1 cellular context compared by ENCODE assay signal in the genomic region with DNA sequence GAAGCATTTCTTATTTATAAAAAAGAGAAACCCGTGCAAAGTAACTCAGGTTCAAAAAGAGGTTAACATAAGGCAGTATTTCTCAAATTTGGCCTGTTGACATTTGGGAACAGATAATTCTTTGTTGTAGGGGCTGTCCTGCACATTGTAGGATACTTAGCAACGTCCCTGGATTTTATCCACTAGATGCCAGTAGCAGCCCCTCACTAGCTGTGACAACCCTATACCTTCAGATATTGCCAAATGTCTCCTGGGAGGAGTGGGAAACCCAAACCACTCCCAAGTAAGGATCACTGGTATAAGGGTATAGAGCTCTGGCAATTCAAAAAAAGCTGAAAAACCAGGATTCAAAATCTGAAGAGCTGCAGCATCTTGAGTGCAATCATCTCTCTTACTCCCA.
TF ChIP-seq lines count a peak whose summit lies in the region.

No MANE protein-coding gene starts in this region.

TF ChIP-seq in GM23338, 12 proteins besides CTCF, POLR2A, EP300 and RAD21 (continued from another document):
- TF ChIP-seq, protein P1, sequence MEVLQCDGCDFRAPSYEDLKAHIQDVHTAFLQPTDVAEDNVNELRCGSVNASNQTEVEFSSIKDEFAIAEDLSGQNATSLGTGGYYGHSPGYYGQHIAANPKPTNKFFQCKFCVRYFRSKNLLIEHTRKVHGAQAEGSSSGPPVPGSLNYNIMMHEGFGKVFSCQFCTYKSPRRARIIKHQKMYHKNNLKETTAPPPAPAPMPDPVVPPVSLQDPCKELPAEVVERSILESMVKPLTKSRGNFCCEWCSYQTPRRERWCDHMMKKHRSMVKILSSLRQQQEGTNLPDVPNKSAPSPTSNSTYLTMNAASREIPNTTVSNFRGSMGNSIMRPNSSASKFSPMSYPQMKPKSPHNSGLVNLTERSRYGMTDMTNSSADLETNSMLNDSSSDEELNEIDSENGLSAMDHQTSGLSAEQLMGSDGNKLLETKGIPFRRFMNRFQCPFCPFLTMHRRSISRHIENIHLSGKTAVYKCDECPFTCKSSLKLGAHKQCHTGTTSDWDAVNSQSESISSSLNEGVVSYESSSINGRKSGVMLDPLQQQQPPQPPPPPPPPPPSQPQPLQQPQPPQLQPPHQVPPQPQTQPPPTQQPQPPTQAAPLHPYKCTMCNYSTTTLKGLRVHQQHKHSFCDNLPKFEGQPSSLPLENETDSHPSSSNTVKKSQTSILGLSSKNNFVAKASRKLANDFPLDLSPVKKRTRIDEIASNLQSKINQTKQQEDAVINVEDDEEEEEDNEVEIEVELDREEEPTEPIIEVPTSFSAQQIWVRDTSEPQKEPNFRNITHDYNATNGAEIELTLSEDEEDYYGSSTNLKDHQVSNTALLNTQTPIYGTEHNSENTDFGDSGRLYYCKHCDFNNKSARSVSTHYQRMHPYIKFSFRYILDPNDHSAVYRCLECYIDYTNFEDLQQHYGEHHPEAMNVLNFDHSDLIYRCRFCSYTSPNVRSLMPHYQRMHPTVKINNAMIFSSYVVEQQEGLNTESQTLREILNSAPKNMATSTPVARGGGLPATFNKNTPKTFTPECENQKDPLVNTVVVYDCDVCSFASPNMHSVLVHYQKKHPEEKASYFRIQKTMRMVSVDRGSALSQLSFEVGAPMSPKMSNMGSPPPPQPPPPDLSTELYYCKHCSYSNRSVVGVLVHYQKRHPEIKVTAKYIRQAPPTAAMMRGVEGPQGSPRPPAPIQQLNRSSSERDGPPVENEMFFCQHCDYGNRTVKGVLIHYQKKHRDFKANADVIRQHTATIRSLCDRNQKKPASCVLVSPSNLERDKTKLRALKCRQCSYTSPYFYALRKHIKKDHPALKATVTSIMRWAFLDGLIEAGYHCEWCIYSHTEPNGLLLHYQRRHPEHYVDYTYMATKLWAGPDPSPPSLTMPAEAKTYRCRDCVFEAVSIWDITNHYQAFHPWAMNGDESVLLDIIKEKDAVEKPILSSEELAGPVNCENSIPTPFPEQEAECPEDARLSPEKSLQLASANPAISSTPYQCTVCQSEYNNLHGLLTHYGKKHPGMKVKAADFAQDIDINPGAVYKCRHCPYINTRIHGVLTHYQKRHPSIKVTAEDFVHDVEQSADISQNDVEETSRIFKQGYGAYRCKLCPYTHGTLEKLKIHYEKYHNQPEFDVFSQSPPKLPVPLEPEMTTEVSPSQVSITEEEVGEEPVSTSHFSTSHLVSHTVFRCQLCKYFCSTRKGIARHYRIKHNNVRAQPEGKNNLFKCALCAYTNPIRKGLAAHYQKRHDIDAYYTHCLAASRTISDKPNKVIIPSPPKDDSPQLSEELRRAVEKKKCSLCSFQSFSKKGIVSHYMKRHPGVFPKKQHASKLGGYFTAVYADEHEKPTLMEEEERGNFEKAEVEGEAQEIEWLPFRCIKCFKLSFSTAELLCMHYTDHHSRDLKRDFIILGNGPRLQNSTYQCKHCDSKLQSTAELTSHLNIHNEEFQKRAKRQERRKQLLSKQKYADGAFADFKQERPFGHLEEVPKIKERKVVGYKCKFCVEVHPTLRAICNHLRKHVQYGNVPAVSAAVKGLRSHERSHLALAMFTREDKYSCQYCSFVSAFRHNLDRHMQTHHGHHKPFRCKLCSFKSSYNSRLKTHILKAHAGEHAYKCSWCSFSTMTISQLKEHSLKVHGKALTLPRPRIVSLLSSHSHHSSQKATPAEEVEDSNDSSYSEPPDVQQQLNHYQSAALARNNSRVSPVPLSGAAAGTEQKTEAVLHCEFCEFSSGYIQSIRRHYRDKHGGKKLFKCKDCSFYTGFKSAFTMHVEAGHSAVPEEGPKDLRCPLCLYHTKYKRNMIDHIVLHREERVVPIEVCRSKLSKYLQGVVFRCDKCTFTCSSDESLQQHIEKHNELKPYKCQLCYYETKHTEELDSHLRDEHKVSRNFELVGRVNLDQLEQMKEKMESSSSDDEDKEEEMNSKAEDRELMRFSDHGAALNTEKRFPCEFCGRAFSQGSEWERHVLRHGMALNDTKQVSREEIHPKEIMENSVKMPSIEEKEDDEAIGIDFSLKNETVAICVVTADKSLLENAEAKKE (CRISPR knock-in tag; IDR thresholded peaks at IDR 0.05), result no peak
